ENCODE assay signal across 20 cellular contexts in the genomic region with DNA sequence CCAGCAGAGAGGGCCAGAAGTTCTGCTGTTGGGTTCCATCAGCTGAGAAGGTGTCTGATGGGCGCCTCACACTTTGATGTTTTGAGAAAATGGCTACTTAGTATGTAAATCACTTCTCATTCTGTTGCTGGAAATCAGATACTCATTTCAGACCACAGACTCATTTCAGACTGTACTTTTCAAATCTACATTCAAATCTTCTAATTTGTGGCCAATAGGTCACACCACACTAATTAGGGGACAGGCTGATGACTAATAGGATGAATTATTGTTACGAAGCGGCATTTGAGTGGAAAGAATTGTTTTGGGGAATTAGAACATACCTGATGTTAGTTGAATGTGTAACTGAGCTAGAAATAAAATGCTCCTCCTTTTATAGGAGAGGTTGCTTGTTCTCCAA. TPM values are rescaled to one million over a fixed set of nuclear protein-coding genes. Genes with fewer than 3 reads are reported as not detected.
DNase-seq lines count a peak whose midpoint lies in the region; FAIRE-seq and TF ChIP-seq lines count a peak whose summit lies in the region.
"Had no signal": no experiment of that assay in that cellular context is flagged by ENCODE, and none has a peak within 500 bp of the region (broad histone marks: within the 10 kb centered on the region; RNA-seq: fewer than 3 reads in every experiment).

No MANE protein-coding gene starts in this region.

- H2BK12ac ChIP-seq in trophoblast cell (ENCODE audit: low read length), result no peak overlapping the region

- TF ChIP-seq CTCF in astrocyte (IDR thresholded peaks at IDR 0.05; ENCODE audit: insufficient read depth, low read depth, low read length), result no peak

- CTCF ChIA-PET in activated naive CD4-positive, alpha-beta T cell treated with anti-CD3 and anti-CD28 coated beads for 36 hours (lab: Charles Lee), result interaction anchor here (1.2 to 1.4 kb wide), 2 partner anchors 192 to 193 kb away, joined by 3 to 5 read pairs; partner anchors contain the start of gene CDKN2B

- H4K20me1 ChIP-seq in astrocyte (ENCODE audit: insufficient read depth, low read length), result peaks cover 20% of the 10 kb centered on the region

- H3K79me2 ChIP-seq in astrocyte (ENCODE audit: insufficient read depth, low read length), result peaks cover 86% of the 10 kb centered on the region
- no peaks in the 10 kb centered on the region for H3K79me2 ChIP-seq in trophoblast cell (ENCODE audit: control insufficient read depth, insufficient read depth, low read length, poor library complexity)

- H3K4me3 Mint-ChIP-seq in activated naive CD4-positive, alpha-beta T cell treated with anti-CD3 and anti-CD28 coated beads for 36 hours, result no peak overlapping the region
- no peak overlapping the region for H3K4me3 Mint-ChIP-seq in astrocyte (ENCODE audit: unreplicated experiment)
- H3K4me3 Mint-ChIP-seq: B cell; CD8-positive, alpha-beta T cell; H9 had no signal

- no peak for FAIRE-seq in astrocyte (lab: Jason Lieb, UNC)
- FAIRE-seq: G401.6, GM12892, GM18507, H1 had no signal

- H3K36me3 ChIP-seq in astrocyte (ENCODE audit: insufficient read depth, low read length) (peaks cover 40% of the 10 kb centered on the region), trophoblast cell (ENCODE audit: control insufficient read depth in 1 of 2, insufficient read depth in 2 of 2, low read length in 2 of 2) (peaks cover 23 to 39% of the 10 kb centered on the region in 2 experiments)

- H2BK5ac ChIP-seq in trophoblast cell (ENCODE audit: low read depth, low read length, poor library complexity), result no peak overlapping the region

- no peak overlapping the region for H3K23ac ChIP-seq in trophoblast cell (ENCODE audit: low read length)

- H4K91ac ChIP-seq in trophoblast cell (ENCODE audit: low read depth, low read length), result no peak overlapping the region

- peaks cover 42% of the 10 kb centered on the region for H3K4me1 Mint-ChIP-seq in activated naive CD4-positive, alpha-beta T cell treated with anti-CD3 and anti-CD28 coated beads for 36 hours (ENCODE audit: low read depth)
- peaks cover 21% of the 10 kb centered on the region for H3K4me1 Mint-ChIP-seq in astrocyte (ENCODE audit: low read depth, unreplicated experiment)

- peak overlapping the region; percentile 24 for H3K27ac Mint-ChIP-seq in activated naive CD4-positive, alpha-beta T cell treated with anti-CD3 and anti-CD28 coated beads for 36 hours
- H3K27ac Mint-ChIP-seq in astrocyte (ENCODE audit: unreplicated experiment), result peak overlapping the region; percentile 53
- H3K27ac Mint-ChIP-seq: B cell; CD8-positive, alpha-beta T cell; H9 had no signal

- no peak overlapping the region for H2AK5ac ChIP-seq in trophoblast cell (ENCODE audit: low read length)

- no peak overlapping the region for H2AFZ ChIP-seq in astrocyte (ENCODE audit: low read depth, low read length)
- H2AFZ ChIP-seq in trophoblast cell (ENCODE audit: insufficient read depth, low read length, poor library complexity), result no peak overlapping the region

- H3K9me3 Mint-ChIP-seq in activated naive CD4-positive, alpha-beta T cell treated with anti-CD3 and anti-CD28 coated beads for 36 hours, result peaks cover 2% of the 10 kb centered on the region
- H3K9me3 Mint-ChIP-seq in astrocyte (ENCODE audit: unreplicated experiment), result no peaks in the 10 kb centered on the region
- H3K9me3 Mint-ChIP-seq: CD8-positive, alpha-beta T cell had no signal

- H4K8ac ChIP-seq in trophoblast cell (ENCODE audit: low read depth, low read length), result no peak overlapping the region

- H3K9ac ChIP-seq in astrocyte (ENCODE audit: low read length) (no peak overlapping the region), trophoblast cell (ENCODE audit: low read length) (no peak overlapping the region)
- H3K9ac ChIP-seq: BLaER1 treated with 17β-estradiol and CSF1 and Interleukin-3, amounts not matched to agents 10 nM and 100 nM had no signal

- no peak overlapping the region for H3K14ac ChIP-seq in trophoblast cell (ENCODE audit: low read length)

- H3K4me2 ChIP-seq in astrocyte (ENCODE audit: low read length) (no peak overlapping the region), trophoblast cell (ENCODE audit: low read length) (no peak overlapping the region)

- H3K4me1 ChIP-seq in astrocyte (ENCODE audit: insufficient read depth, low read length) (peaks cover 28% of the 10 kb centered on the region), trophoblast cell (ENCODE audit: control insufficient read depth in 1 of 2, insufficient read depth in 2 of 2, low read length in 2 of 2) (peaks cover 8 to 9% of the 10 kb centered on the region in 2 experiments)

- 100% methylated on average over 2 of the region's 3 CpGs for WGBS in trophoblast cell (ENCODE audit: extremely low coverage, insufficient coverage, insufficient read length)

- H3K9me3 ChIP-seq in astrocyte (ENCODE audit: insufficient read depth, low read depth, low read length) (no peaks in the 10 kb centered on the region), trophoblast cell (ENCODE audit: insufficient read depth, low read depth, low read length) (no peaks in the 10 kb centered on the region)

- H2BK120ac ChIP-seq in trophoblast cell (ENCODE audit: insufficient read depth, low read length, poor library complexity), result no peak overlapping the region

- H3K4me3 ChIP-seq in astrocyte (ENCODE audit: insufficient read depth, low read depth, low read length), result no peak overlapping the region
- H3K4me3 ChIP-seq in trophoblast cell (ENCODE audit: low read depth, low read length), result no peak overlapping the region
- H3K4me3 ChIP-seq: BLaER1 treated with 17β-estradiol and CSF1 and Interleukin-3, amounts not matched to agents 10 nM and 100 nM had no signal

- no peak overlapping the region for H3K18ac ChIP-seq in trophoblast cell (ENCODE audit: low read length)

- no peak overlapping the region for H4K12ac ChIP-seq in trophoblast cell (ENCODE audit: low read depth, low read length)

- peaks cover 61% of the 10 kb centered on the region for H3K36me3 Mint-ChIP-seq in activated naive CD4-positive, alpha-beta T cell treated with anti-CD3 and anti-CD28 coated beads for 36 hours (ENCODE audit: low read depth)
- H3K36me3 Mint-ChIP-seq in astrocyte (ENCODE audit: low read depth, unreplicated experiment), result peaks cover 37% of the 10 kb centered on the region

- H3K27me3 Mint-ChIP-seq in activated naive CD4-positive, alpha-beta T cell treated with anti-CD3 and anti-CD28 coated beads for 36 hours (ENCODE audit: low read depth), result no peaks in the 10 kb centered on the region
- H3K27me3 Mint-ChIP-seq in astrocyte (ENCODE audit: low read depth, unreplicated experiment), result no peaks in the 10 kb centered on the region
- H3K27me3 Mint-ChIP-seq: B cell had no signal

- no peaks in the 10 kb centered on the region for H3K79me1 ChIP-seq in trophoblast cell (ENCODE audit: low read length)

- intact Hi-C loops in activated naive CD4-positive, alpha-beta T cell treated with anti-CD3 and anti-CD28 coated beads for 36 hours (cut with micrococcal nuclease), result no loop called here

- H3K27ac ChIP-seq in astrocyte (ENCODE audit: low read depth, low read length) (no peak overlapping the region), trophoblast cell (ENCODE audit: low read depth, low read length) (no peak overlapping the region)
- H3K27ac ChIP-seq: HL-60 had no signal

- no peak for DNase-seq in activated naive CD4-positive, alpha-beta T cell treated with anti-CD3 and anti-CD28 coated beads for 36 hours
- no peak for DNase-seq in activated naive CD4-positive, alpha-beta T cell treated with anti-CD3 and anti-CD28 coated beads, Interleukin-2, amount 50 U/mL, for 16 hours
- DNase-seq in astrocyte (ENCODE audit: low read depth), result no peak
- no peak for DNase-seq in trophoblast cell
- DNase-seq in ureter (ENCODE audit: low spot score), result no peak
- DNase-seq in EL, result no peak
- no peak for DNase-seq in activated T-cell treated with anti-CD3 and anti-CD28 coated beads, Interleukin-2, amount 50 U/mL, for 48 hours
- DNase-seq: 8988T; Calu3; CD8-positive, alpha-beta T cell; DMS53; DND-41; H9 had no signal

- H3K27me3 ChIP-seq in astrocyte (ENCODE audit: insufficient read depth, low read length) (no peaks in the 10 kb centered on the region), trophoblast cell (ENCODE audit: insufficient read depth, low read length) (no peaks in the 10 kb centered on the region)
- H3K27me3 ChIP-seq: BLaER1 treated with 17β-estradiol and CSF1 and Interleukin-3, amounts not matched to agents 10 nM and 100 nM had no signal

- peak overlapping the region; percentile 12 for H3K4ac ChIP-seq in trophoblast cell (ENCODE audit: low read depth, low read length)

RNA-seq across cellular contexts. Expression of gene MTAP, which starts 13.2 kb away (rescaled TPM):
- 10 to 100 TPM; 59.0 to 66.4 TPM for total RNA-seq in activated naive CD4-positive, alpha-beta T cell treated with anti-CD3 and anti-CD28 coated beads for 36 hours
- total RNA-seq in astrocyte, result 43.8 and 56.1 TPM in 2 replicates
- 37.1 and 37.8 TPM in 2 replicates for polyA plus RNA-seq in trophoblast cell (2013)
- 75.5 TPM for total RNA-seq in ureter
